In genomic region chr5:40406426-40407211, GRCh38 we compare ENCODE assay signal across 9 cellular contexts.
DNase-seq lines count a peak whose midpoint lies in the region; ATAC-seq, FAIRE-seq and TF ChIP-seq lines count a peak whose summit lies in the region.
"Had no signal": no experiment of that assay in that cellular context is flagged by ENCODE, and none has a peak within 500 bp of the region (broad histone marks: within the 10 kb centered on the region; RNA-seq: fewer than 3 reads in every experiment).

No MANE protein-coding gene starts in this region.

- no TSS peak for BruUV-seq in HepG2 (replicated peaks; lab: Mats Ljungman, UMichigan)

- peaks cover 0 to 5% (median 0%) of the 10 kb centered on the region in 3 donors for H3K9me3 Mint-ChIP-seq in T-cell

- H3K4me3 Mint-ChIP-seq in T-cell: peak overlapping the region; percentile 31 to 62 (median 48)

- intact Hi-C loops in HepG2 (cut with micrococcal nuclease; ENCODE audit: unreplicated experiment): no loop called here
- intact Hi-C loops in ascending aorta (cut with DNase I): no loop called here

- H4K20me1 ChIP-seq in BLaER1 (no peaks in the 10 kb centered on the region), HepG2 (ENCODE audit: insufficient read depth, low read length) (no peaks in the 10 kb centered on the region)

- TF ChIP-seq RAD21 in HepG2 (CRISPR knock-in tag; IDR thresholded peaks at IDR 0.05): no peak

- no peak for TF ChIP-seq EP300 in HepG2 (IDR thresholded peaks at IDR 0.05; ENCODE audit: low read depth in 2 of 2, low read length in 2 of 2)
- no peak for TF ChIP-seq EP300 in HepG2 (CRISPR knock-in tag; IDR thresholded peaks at IDR 0.05; ENCODE audit: borderline replicate concordance)

- no peaks in the 10 kb centered on the region for H3K27me3 ChIP-seq in BLaER1
- no peaks in the 10 kb centered on the region for H3K27me3 ChIP-seq in HepG2 (ENCODE audit: control insufficient read depth in 1 of 2, insufficient read depth in 2 of 2, low read length in 2 of 2)
- no peaks in the 10 kb centered on the region for H3K27me3 ChIP-seq in ascending aorta

- peaks cover 85 to 93% (median 89%) of the 10 kb centered on the region in 3 donors for H3K4me1 Mint-ChIP-seq in T-cell

- no peak overlapping the region for H2AFZ ChIP-seq in HepG2 (ENCODE audit: low read length)

- H3K27ac ChIP-seq in BLaER1: peak overlapping the region; percentile 78
- H3K27ac ChIP-seq in HepG2 (ENCODE audit: extremely low read length, insufficient read depth, low read length): peak overlapping the region; percentile 8
- peak overlapping the region in 1 of 2 donors; percentile 13 for H3K27ac ChIP-seq in ascending aorta

- POLR2A ChIA-PET in T-cell (lab: Charles Lee) (interaction anchor here (0.5 to 2.6 kb wide), 9 partner anchors 22 to 1218 kb away, joined by 3 to 16 read pairs (median 5); partner anchors contain the start of gene PTGER4 (in 2 of the 2)), HepG2 (lab: Yijun Ruan, JAX) (no interaction called here)

- DNase-seq in T-cell (peak in 9 of 34 experiments; percentile 14 to 69 (median 27)), HepG2 (ENCODE audit: low spot score) (peak; percentile 3), GM10266 (ENCODE audit: extremely low spot score) (no peak), cortex of kidney (lab: John Stamatoyannopoulos, UW) (no peak), ascending aorta (ENCODE audit: low spot score in 2 of 2) (no peak)
- DNase-seq: EL had no signal

- no peaks in the 10 kb centered on the region for H3K27me3 Mint-ChIP-seq in T-cell

- H3K4me3 ChIP-seq in BLaER1: no peak overlapping the region; the same call in 1 of the 2 replicates
- H3K4me3 ChIP-seq in HepG2 (replicated peaks in 1 of 3; ENCODE audit: insufficient read depth in 1 of 3, low read depth in 2 of 3, low read length in 3 of 3): peak overlapping the region in 1 of 3 experiments; percentile 4; a peak in 1 of 6 replicates
- no peak overlapping the region for H3K4me3 ChIP-seq in ascending aorta

- H3K27ac Mint-ChIP-seq in T-cell: peak overlapping the region; percentile 98 to 99

- H3K36me3 Mint-ChIP-seq in T-cell: peaks cover 2% of the 10 kb centered on the region

- H3K79me2 ChIP-seq in HepG2 (ENCODE audit: insufficient read depth, low read length): no peaks in the 10 kb centered on the region

- H3K4me1 ChIP-seq in BLaER1 (peaks cover 64% of the 10 kb centered on the region), HepG2 (ENCODE audit: insufficient read depth, low read length) (peaks cover 27% of the 10 kb centered on the region), ascending aorta (peaks cover 0 to 13% of the 10 kb centered on the region in 2 donors)

- ATAC-seq in HG02642 (IDR thresholded peaks at IDR 0.05; ENCODE audit: poor library complexity, unreplicated experiment) (peak; percentile 41), T-cell (replicated peaks in 1 of 4) (no peak), HepG2 (peak; percentile 80), HG03039 (IDR thresholded peaks at IDR 0.05; ENCODE audit: unreplicated experiment) (no peak)

- H3K9ac ChIP-seq in BLaER1 (peak overlapping the region; percentile 37; the same call in 1 of the 2 replicates), HepG2 (ENCODE audit: insufficient read depth, low read depth, low read length) (no peak overlapping the region)

- WGBS in HepG2 (ENCODE audit: low lambda C conversion rate): 22% methylated on average over 8 of the region's 8 CpGs

- no peak for TF ChIP-seq POLR2A in HepG2 (IDR thresholded peaks at IDR 0.05; ENCODE audit: insufficient read depth in 1 of 2, low read depth in 2 of 2, low read length in 2 of 2)

- TF ChIP-seq CTCF in HepG2 (CRISPR knock-in tag; IDR thresholded peaks at IDR 0.05) (no peak), GM10266 (IDR thresholded peaks at IDR 0.05; ENCODE audit: control insufficient read depth, insufficient read depth, low read depth, missing control alignments) (no peak), ascending aorta (IDR thresholded peaks at IDR 0.05) (no peak)

- in situ Hi-C loops in HepG2 (cut with HindIII; ENCODE audit: extremely low pct_ligation_motif_present, low pct_unique_long_range_greater_than_20kb): no loop called here

- FAIRE-seq in HepG2 (lab: Jason Lieb, UNC): peak; percentile 23

- H3K9me3 ChIP-seq in BLaER1 (peaks cover 12% of the 10 kb centered on the region), HepG2 (ENCODE audit: low read length) (no peaks in the 10 kb centered on the region), ascending aorta (no peaks in the 10 kb centered on the region)

- H3K4me2 ChIP-seq in BLaER1 (peak overlapping the region; percentile 67), HepG2 (ENCODE audit: low read depth, low read length) (peak overlapping the region; percentile 50)

- CTCF ChIA-PET in T-cell (lab: Charles Lee) (interaction anchor here (0.9 to 1.6 kb wide), 2 partner anchors 17 to 30 kb away, joined by 3 to 5 read pairs; no protein-coding TSS in a partner anchor), HepG2 (lab: Yijun Ruan, JAX; ENCODE audit: low intra/inter-chr PET ratio, low total read pairs) (no interaction called here)

- H3K36me3 ChIP-seq in BLaER1 (no peaks in the 10 kb centered on the region), HepG2 (replicated peaks in 1 of 2; ENCODE audit: control insufficient read depth in 1 of 2, insufficient read depth in 2 of 2, low read length in 2 of 2) (no peaks in the 10 kb centered on the region), ascending aorta (no peaks in the 10 kb centered on the region)

TF ChIP-seq in HepG2, 621 proteins besides CTCF, POLR2A, EP300 and RAD21 (continues in another document):
- TF ChIP-seq ZNF337 (CRISPR knock-in tag; IDR thresholded peaks at IDR 0.05; ENCODE audit: borderline replicate concordance, low read depth) (no peak), SMARCE1 (IDR thresholded peaks at IDR 0.05; ENCODE audit: borderline replicate concordance) (no peak), PAX8 (CRISPR knock-in tag; IDR thresholded peaks at IDR 0.05; ENCODE audit: borderline replicate concordance) (no peak), SOX6 (IDR thresholded peaks at IDR 0.05) (no peak), SOX6 (CRISPR knock-in tag; IDR thresholded peaks at IDR 0.05) (peak; percentile 33; the same call in 1 of the 2 replicates), THRA (CRISPR knock-in tag; IDR thresholded peaks at IDR 0.05; ENCODE audit: borderline replicate concordance) (no peak), ARID3A (IDR thresholded peaks at IDR 0.05; ENCODE audit: low read depth, low read length) (no peak), SOX13 (IDR thresholded peaks at IDR 0.05) (no peak), SOX13 (CRISPR knock-in tag; conservative IDR thresholded peaks at IDR 0.05 in 1 of 2, IDR thresholded peaks at IDR 0.05 in 1 of 2) (peak in 1 of 2 experiments; percentile 14; a peak in 1 of 4 replicates), PHF21A (CRISPR knock-in tag; IDR thresholded peaks at IDR 0.05) (no peak), PHB2 (IDR thresholded peaks at IDR 0.05; ENCODE audit: partially characterized antibody) (no peak), ZNF18 (CRISPR knock-in tag; IDR thresholded peaks at IDR 0.05; ENCODE audit: insufficient replicate concordance) (no peak), CC2D1A (CRISPR knock-in tag; IDR thresholded peaks at IDR 0.05) (no peak), HNRNPUL1 (IDR thresholded peaks at IDR 0.05; ENCODE audit: low read depth, low read length) (no peak), CENPX (CRISPR knock-in tag; IDR thresholded peaks at IDR 0.05) (no peak), ZKSCAN1 (IDR thresholded peaks at IDR 0.05; ENCODE audit: low read length) (no peak)

Comparison
In these comparisons a context has a peak if more than half of its experiments do, and no peak if none do; other contexts are left out.
1. ATAC-seq: peak in HG02642 (single experiment) and HepG2 (single experiment); none in T-cell (0 of 4) and HG03039 (single experiment).